Comparison of ENCODE assay signal across 8 cellular contexts in the genomic region with DNA sequence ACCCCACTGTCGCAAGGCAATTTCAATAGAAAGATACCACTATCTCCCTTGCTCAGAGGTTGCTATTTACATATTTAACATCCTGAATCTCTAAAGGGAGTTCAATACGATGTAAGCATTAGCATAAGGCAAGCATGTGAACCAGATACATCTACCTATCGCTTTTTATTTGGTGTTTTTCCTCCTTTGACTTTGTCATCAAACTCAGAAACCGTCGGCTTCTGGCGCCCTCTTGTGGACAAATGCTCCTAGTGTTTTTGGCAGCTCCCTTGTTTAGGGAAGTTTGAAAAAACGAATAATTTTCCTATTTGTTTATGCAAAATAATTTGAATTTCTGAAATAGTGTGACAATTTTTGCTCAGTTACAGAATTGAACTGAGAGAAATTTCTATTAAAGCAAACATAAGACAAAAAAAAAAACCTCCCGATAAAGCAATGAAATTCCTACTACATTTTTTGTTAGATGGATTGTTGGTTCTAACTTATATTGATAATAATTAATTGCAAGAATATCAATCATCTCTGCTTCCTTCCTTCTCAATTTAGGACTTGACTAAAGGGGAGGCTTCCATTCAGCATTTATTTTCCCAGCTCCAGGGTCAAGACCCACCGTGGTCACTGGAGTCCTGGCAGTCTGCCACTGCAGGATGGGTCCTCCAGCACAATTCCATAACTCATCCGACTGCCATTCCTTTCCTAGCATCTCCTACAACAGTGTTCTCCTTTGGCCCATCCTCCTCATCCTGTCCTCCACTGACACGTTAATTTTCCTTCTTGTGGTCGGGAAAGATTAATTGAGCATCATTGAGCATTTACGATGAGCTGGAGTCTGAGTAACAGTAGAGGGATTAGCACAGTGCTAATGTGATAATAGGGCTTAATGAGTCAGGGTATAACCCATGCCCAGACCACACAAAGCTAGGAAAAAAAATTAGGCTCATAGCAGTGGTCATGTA.
DNase-seq lines count a peak whose midpoint lies in the region; ATAC-seq and TF ChIP-seq lines count a peak whose summit lies in the region.

No MANE protein-coding gene starts in this region.

- peak; percentile 63 for ATAC-seq in GM21619 (IDR thresholded peaks at IDR 0.05; ENCODE audit: unreplicated experiment)

- H3K27ac Mint-ChIP-seq in type B pancreatic cell = no peak overlapping the region

- H3K4me3 ChIP-seq in LNCaP clone FGC (ENCODE audit: low read depth, low read length) (no peak overlapping the region), SJSA1 (no peak overlapping the region), parathyroid adenoma (ENCODE audit: low read depth, low read length) (no peak overlapping the region)

- TF ChIP-seq CTCF in LNCaP clone FGC (IDR thresholded peaks at IDR 0.05; ENCODE audit: control insufficient read depth, extremely low read depth, insufficient read depth) = peak; percentile 78
- peak; percentile 82 for TF ChIP-seq CTCF in parathyroid adenoma (IDR thresholded peaks at IDR 0.05)
- TF ChIP-seq CTCF in type B pancreatic cell (conservative IDR thresholded peaks at IDR 0.05) = peak; percentile 97

- H2AFZ ChIP-seq in parathyroid adenoma = peak overlapping the region; percentile 8

- no peak overlapping the region for H3K27ac ChIP-seq in SJSA1
- no peak overlapping the region for H3K27ac ChIP-seq in parathyroid adenoma

- no peaks in the 10 kb centered on the region for H3K79me2 ChIP-seq in parathyroid adenoma

- no peaks in the 10 kb centered on the region for H3K9me3 Mint-ChIP-seq in type B pancreatic cell

- H3K4me2 ChIP-seq in parathyroid adenoma (ENCODE audit: low read length) = no peak overlapping the region

- H3K36me3 ChIP-seq in SJSA1 (no peaks in the 10 kb centered on the region), parathyroid adenoma (ENCODE audit: control insufficient read depth, insufficient read depth, low read length) (no peaks in the 10 kb centered on the region)

- H3K27me3 Mint-ChIP-seq in type B pancreatic cell = no peaks in the 10 kb centered on the region

- peaks cover 8% of the 10 kb centered on the region for H3K4me1 Mint-ChIP-seq in type B pancreatic cell (ENCODE audit: unreplicated experiment)

- H3K27me3 ChIP-seq in SJSA1 (replicated peaks) (no peaks in the 10 kb centered on the region), parathyroid adenoma (ENCODE audit: control insufficient read depth, insufficient read depth, low read length) (no peaks in the 10 kb centered on the region)

- no peak overlapping the region for H3K4me3 Mint-ChIP-seq in type B pancreatic cell

- no peak overlapping the region for H3K9ac ChIP-seq in parathyroid adenoma

- H3K4me1 ChIP-seq in SJSA1 (replicated peaks) = peaks cover 9% of the 10 kb centered on the region
- no peaks in the 10 kb centered on the region for H3K4me1 ChIP-seq in parathyroid adenoma

- no peaks in the 10 kb centered on the region for H3K36me3 Mint-ChIP-seq in type B pancreatic cell

- H3K9me3 ChIP-seq in SJSA1 (replicated peaks) (no peaks in the 10 kb centered on the region), parathyroid adenoma (ENCODE audit: control insufficient read depth, low read length) (no peaks in the 10 kb centered on the region)

- DNase-seq in DMS79 treated with DMSO at 0.1 percent for 48 hours (lab: John Stamatoyannopoulos, UW) = peak; percentile 24
- peak; percentile 34 for DNase-seq in LNCaP clone FGC (ENCODE audit: low read depth)
- DNase-seq in SJSA1 (ENCODE audit: low read depth in 1 of 2, low spot score in 2 of 2) = peak; percentile 62 to 79
- peak; percentile 54 to 85 (median 82) for DNase-seq in activated naive CD4-positive, alpha-beta T cell (lab: John Stamatoyannopoulos, UW)
- peak; percentile 65 for DNase-seq in germinal center (ENCODE audit: low spot score)
- peak; percentile 78 for DNase-seq in type B pancreatic cell (ENCODE audit: extremely low spot score, unreplicated experiment)

Comparison
In these comparisons a context has a peak if more than half of its experiments do, and no peak if none do; other contexts are left out.
1. DNase-seq: peak in every context shown above with its lines; median percentile 82 in activated naive CD4-positive, alpha-beta T cell; 78 in type B pancreatic cell; 70 in SJSA1; 65 in germinal center; 34 in LNCaP clone FGC; 24 in DMS79 treated with DMSO at 0.1 percent for 48 hours.